18 cellular contexts compared by ENCODE assay signal in genomic region chr7:133479456-133480097, GRCh38.
DNase-seq lines count a peak whose midpoint lies in the region; ATAC-seq, FAIRE-seq and TF ChIP-seq lines count a peak whose summit lies in the region.
"Had no signal": no experiment of that assay in that cellular context is flagged by ENCODE, and none has a peak within 500 bp of the region (broad histone marks: within the 10 kb centered on the region; RNA-seq: fewer than 3 reads in every experiment).

No MANE protein-coding gene starts in this region.

- no TSS peak for BruUV-seq in GM12878 (replicated peaks; lab: Mats Ljungman, UMichigan)

- in situ Hi-C loops in GM12878 (cut with MboI), result no loop called here

- peak overlapping the region; percentile 21 for H3K27ac Mint-ChIP-seq in CD4-positive, alpha-beta T cell
- peak overlapping the region; percentile 58 for H3K27ac Mint-ChIP-seq in stimulated activated effector memory CD8-positive, alpha-beta T cell treated with anti-CD3 and anti-CD28 coated beads, Interleukin-12 subunit alpha, Interleukin-12 subunit beta, amount 100 ng/mL, for 72 hours
- no peak overlapping the region for H3K27ac Mint-ChIP-seq in activated CD8-positive, alpha-beta T cell treated with anti-CD3 and anti-CD28 coated beads for 36 hours
- H3K27ac Mint-ChIP-seq in activated CD4-positive, alpha-beta T cell treated with anti-CD3 and anti-CD28 coated beads, Interleukin-2, amount 10 ng/mL, durations not matched to agents 24 days and 14 days, result no peak overlapping the region
- H3K27ac Mint-ChIP-seq: CD8-positive, alpha-beta T cell; HFFc6 had no signal

- H3K79me2 ChIP-seq in GM12878 (ENCODE audit: control insufficient read depth, insufficient read depth, low read length), result no peaks in the 10 kb centered on the region

- H3K27me3 Mint-ChIP-seq in CD4-positive, alpha-beta T cell, result no peaks in the 10 kb centered on the region
- H3K27me3 Mint-ChIP-seq in activated CD8-positive, alpha-beta T cell treated with anti-CD3 and anti-CD28 coated beads for 36 hours, result no peaks in the 10 kb centered on the region
- no peaks in the 10 kb centered on the region for H3K27me3 Mint-ChIP-seq in activated CD4-positive, alpha-beta T cell treated with anti-CD3 and anti-CD28 coated beads, Interleukin-2, amount 10 ng/mL, durations not matched to agents 24 days and 14 days

- SMC1A ChIA-PET in GM12878 (lab: Charles Lee; ENCODE audit: uncharacterized antibody, unreplicated experiment), result interaction anchor here (0.7 kb wide), 2 partner anchors 44 to 568 kb away, joined by 3 read pairs; no protein-coding TSS in a partner anchor

- H3K4me2 ChIP-seq in GM12878 (ENCODE audit: control insufficient read depth, insufficient read depth), result no peak overlapping the region
- H3K4me2 ChIP-seq: PC-9 had no signal

- TF ChIP-seq CTCF in CD4-positive, alpha-beta T cell (IDR thresholded peaks at IDR 0.05), result no peak
- no peak for TF ChIP-seq CTCF in GM12878 (IDR thresholded peaks at IDR 0.05 in 2 of 3, conservative IDR thresholded peaks at IDR 0.05 in 1 of 3; ENCODE audit: control insufficient read depth in 2 of 3, extremely low read depth in 1 of 3, insufficient read depth in 1 of 3, low read depth in 3 of 3, low read length in 3 of 3)
- no peak for TF ChIP-seq CTCF in activated CD8-positive, alpha-beta T cell treated with anti-CD3 and anti-CD28 coated beads for 36 hours (IDR thresholded peaks at IDR 0.05)

- 94% methylated on average over 12 of the region's 12 CpGs for WGBS in GM12878 (ENCODE audit: insufficient coverage, insufficient replicate concordance, low lambda C conversion rate, missing lambda C conversion rate)

- no peak overlapping the region for H3K9ac ChIP-seq in GM12878 (ENCODE audit: control insufficient read depth, insufficient read depth, low read length)

- no peaks in the 10 kb centered on the region for H3K4me1 ChIP-seq in GM12878 (ENCODE audit: control insufficient read depth, insufficient read depth, low read length)

- no peaks in the 10 kb centered on the region for H4K20me1 ChIP-seq in GM12878 (ENCODE audit: control insufficient read depth, insufficient read depth)

- H3K9me3 ChIP-seq in CD4-positive, alpha-beta T cell (ENCODE audit: control insufficient read depth, low read length), result no peaks in the 10 kb centered on the region
- peaks cover 7% of the 10 kb centered on the region for H3K9me3 ChIP-seq in KOPT-K1 (ENCODE audit: insufficient read depth, low read length, poor library complexity, severe bottlenecking)
- no peaks in the 10 kb centered on the region for H3K9me3 ChIP-seq in GM12878 (replicated peaks; ENCODE audit: control insufficient read depth, insufficient read depth, low read length)
- H3K9me3 ChIP-seq: SJSA1 had no signal

- peaks cover 48% of the 10 kb centered on the region for H3K36me3 Mint-ChIP-seq in CD4-positive, alpha-beta T cell (ENCODE audit: low read depth)
- peaks cover 9% of the 10 kb centered on the region for H3K36me3 Mint-ChIP-seq in stimulated activated effector memory CD8-positive, alpha-beta T cell treated with anti-CD3 and anti-CD28 coated beads, Interleukin-12 subunit alpha, Interleukin-12 subunit beta, amount 100 ng/mL, for 72 hours
- H3K36me3 Mint-ChIP-seq in activated CD8-positive, alpha-beta T cell treated with anti-CD3 and anti-CD28 coated beads for 36 hours (ENCODE audit: low read depth), result peaks cover 17% of the 10 kb centered on the region
- H3K36me3 Mint-ChIP-seq in activated CD4-positive, alpha-beta T cell treated with anti-CD3 and anti-CD28 coated beads, Interleukin-2, amount 10 ng/mL, durations not matched to agents 24 days and 14 days (ENCODE audit: low read depth), result peaks cover 5% of the 10 kb centered on the region

- no peak overlapping the region for H3K4me3 Mint-ChIP-seq in CD4-positive, alpha-beta T cell
- H3K4me3 Mint-ChIP-seq in stimulated activated effector memory CD8-positive, alpha-beta T cell treated with anti-CD3 and anti-CD28 coated beads, Interleukin-12 subunit alpha, Interleukin-12 subunit beta, amount 100 ng/mL, for 72 hours, result no peak overlapping the region
- no peak overlapping the region for H3K4me3 Mint-ChIP-seq in activated CD8-positive, alpha-beta T cell treated with anti-CD3 and anti-CD28 coated beads for 36 hours
- no peak overlapping the region for H3K4me3 Mint-ChIP-seq in activated CD4-positive, alpha-beta T cell treated with anti-CD3 and anti-CD28 coated beads, Interleukin-2, amount 10 ng/mL, durations not matched to agents 24 days and 14 days
- H3K4me3 Mint-ChIP-seq: CD8-positive, alpha-beta T cell; HFFc6 had no signal

- no peaks in the 10 kb centered on the region for H3K27me3 ChIP-seq in CD4-positive, alpha-beta T cell (ENCODE audit: control insufficient read depth, insufficient read depth, low read length)
- H3K27me3 ChIP-seq in GM12878 (replicated peaks in 1 of 2; ENCODE audit: control insufficient read depth in 2 of 2, insufficient read depth in 2 of 2, low read length in 1 of 2), result no peaks in the 10 kb centered on the region
- H3K27me3 ChIP-seq: SJSA1 had no signal

- ATAC-seq in CD4-positive, alpha-beta T cell (ENCODE audit: poor library complexity), result no peak
- ATAC-seq in GM12878 (no peak), HG02938 (IDR thresholded peaks at IDR 0.05; ENCODE audit: unreplicated experiment) (no peak)
- ATAC-seq in stimulated activated effector memory CD8-positive, alpha-beta T cell treated with anti-CD3 and anti-CD28 coated beads, Interleukin-12 subunit alpha, Interleukin-12 subunit beta, amount 100 ng/mL, for 72 hours, result no peak
- no peak for ATAC-seq in activated CD8-positive, alpha-beta T cell treated with anti-CD3 and anti-CD28 coated beads for 36 hours
- ATAC-seq: CD8-positive, alpha-beta T cell; HepG2 had no signal

- FAIRE-seq in GM12878 (lab: Jason Lieb, UNC), result peak; percentile 13
- FAIRE-seq: H1, HepG2 had no signal

- no peaks in the 10 kb centered on the region for H3K9me3 Mint-ChIP-seq in CD4-positive, alpha-beta T cell
- no peaks in the 10 kb centered on the region for H3K9me3 Mint-ChIP-seq in stimulated activated effector memory CD8-positive, alpha-beta T cell treated with anti-CD3 and anti-CD28 coated beads, Interleukin-12 subunit alpha, Interleukin-12 subunit beta, amount 100 ng/mL, for 72 hours
- H3K9me3 Mint-ChIP-seq in activated CD8-positive, alpha-beta T cell treated with anti-CD3 and anti-CD28 coated beads for 36 hours, result no peaks in the 10 kb centered on the region
- H3K9me3 Mint-ChIP-seq in activated CD4-positive, alpha-beta T cell treated with anti-CD3 and anti-CD28 coated beads, Interleukin-2, amount 10 ng/mL, durations not matched to agents 24 days and 14 days, result no peaks in the 10 kb centered on the region
- H3K9me3 Mint-ChIP-seq: CD8-positive, alpha-beta T cell; HFFc6 had no signal

- TF ChIP-seq POLR2A in GM12878 (IDR thresholded peaks at IDR 0.05; ENCODE audit: low read depth, low read length), result no peak

- CTCF ChIA-PET in CD4-positive, alpha-beta T cell (lab: Charles Lee), result no interaction called here
- CTCF ChIA-PET in GM12878 (lab: Yijun Ruan, JAX), result no interaction called here
- CTCF ChIA-PET in activated CD8-positive, alpha-beta T cell treated with anti-CD3 and anti-CD28 coated beads for 36 hours (lab: Charles Lee), result interaction anchor here (1.0 kb wide), 1 partner anchor 12 kb away, joined by 4 read pairs; no protein-coding TSS in a partner anchor

- no peak for TF ChIP-seq EP300 in GM12878 (IDR thresholded peaks at IDR 0.05; ENCODE audit: borderline replicate concordance in 1 of 2, control insufficient read depth in 1 of 2, low read depth in 2 of 2, low read length in 2 of 2)

- intact Hi-C loops in CD4-positive, alpha-beta T cell (cut with DNase I, micrococcal nuclease), result no loop called here
- intact Hi-C loops in GM12878 (cut with micrococcal nuclease; ENCODE audit: unreplicated experiment), result loop anchor here (10.0 kb wide), 1 partner anchor 375 kb away; no protein-coding TSS in a partner anchor
- intact Hi-C loops in activated CD8-positive, alpha-beta T cell treated with anti-CD3 and anti-CD28 coated beads for 36 hours (cut with micrococcal nuclease), result no loop called here
- intact Hi-C loops in activated CD4-positive, alpha-beta T cell treated with anti-CD3 and anti-CD28 coated beads, Interleukin-2, amount 10 ng/mL, durations not matched to agents 24 days and 14 days (cut with micrococcal nuclease), result loop anchor here (10.0 kb wide), 1 partner anchor 225 kb away; the partner anchor contains the start of gene EXOC4

- RAD21 ChIA-PET in GM12878 (lab: Charles Lee; ENCODE audit: unreplicated experiment), result no interaction called here

- H3K36me3 ChIP-seq in KOPT-K1 (ENCODE audit: insufficient read depth, low read length) (peaks cover 23% of the 10 kb centered on the region), GM12878 (ENCODE audit: control insufficient read depth in 2 of 2, insufficient read depth in 2 of 2, low read length in 1 of 2) (peaks cover 0 to 3% of the 10 kb centered on the region in 2 experiments; a peak in 1 of 4 replicates)
- H3K36me3 ChIP-seq: SJSA1 had no signal

- no peak overlapping the region for H3K4me3 ChIP-seq in GM12878
- H3K4me3 ChIP-seq: PC-9, SJSA1 had no signal

- POLR2A ChIA-PET in CD4-positive, alpha-beta T cell (lab: Charles Lee), result no interaction called here
- POLR2A ChIA-PET in GM12878 (lab: Charles Lee), result no interaction called here
- POLR2A ChIA-PET in activated CD8-positive, alpha-beta T cell treated with anti-CD3 and anti-CD28 coated beads for 36 hours (lab: Charles Lee), result no interaction called here

- TF ChIP-seq RAD21 in GM12878 (IDR thresholded peaks at IDR 0.05; ENCODE audit: insufficient read depth, low read depth, low read length), result no peak

- no peak for DNase-seq in CD4-positive, alpha-beta T cell
- no peak for DNase-seq in GM12878 (ENCODE audit: low read depth, low spot score)
- DNase-seq in stimulated activated effector memory CD8-positive, alpha-beta T cell treated with anti-CD3 and anti-CD28 coated beads, Interleukin-12 subunit alpha, Interleukin-12 subunit beta, amount 100 ng/mL, for 72 hours (ENCODE audit: low spot score in 2 of 2), result no peak
- no peak for DNase-seq in activated CD8-positive, alpha-beta T cell treated with anti-CD3 and anti-CD28 coated beads for 36 hours
- DNase-seq in activated CD4-positive, alpha-beta T cell treated with anti-CD3 and anti-CD28 coated beads, Interleukin-2, amount 10 ng/mL, durations not matched to agents 24 days and 14 days, result no peak
- DNase-seq: ACHN; AML-193; CD8-positive, alpha-beta T cell; GF-D8; HFFc6; KG1; NCI-H774; PC-9 had no signal

- H3K4me1 Mint-ChIP-seq in CD4-positive, alpha-beta T cell (ENCODE audit: low read depth), result peaks cover 64% of the 10 kb centered on the region
- peaks cover 34% of the 10 kb centered on the region for H3K4me1 Mint-ChIP-seq in stimulated activated effector memory CD8-positive, alpha-beta T cell treated with anti-CD3 and anti-CD28 coated beads, Interleukin-12 subunit alpha, Interleukin-12 subunit beta, amount 100 ng/mL, for 72 hours
- peaks cover 44% of the 10 kb centered on the region for H3K4me1 Mint-ChIP-seq in activated CD8-positive, alpha-beta T cell treated with anti-CD3 and anti-CD28 coated beads for 36 hours (ENCODE audit: low read depth)
- peaks cover 30% of the 10 kb centered on the region for H3K4me1 Mint-ChIP-seq in activated CD4-positive, alpha-beta T cell treated with anti-CD3 and anti-CD28 coated beads, Interleukin-2, amount 10 ng/mL, durations not matched to agents 24 days and 14 days

- no peak overlapping the region for H2AFZ ChIP-seq in GM12878 (ENCODE audit: control insufficient read depth, low read depth, low read length)
- H2AFZ ChIP-seq: PC-9 had no signal

- H3K27ac ChIP-seq in CD4-positive, alpha-beta T cell (ENCODE audit: low read depth, low read length), result no peak overlapping the region
- peak overlapping the region; percentile 99 for H3K27ac ChIP-seq in KOPT-K1 (ENCODE audit: low read depth, low read length, poor library complexity, severe bottlenecking)
- H3K27ac ChIP-seq in GM12878 (ENCODE audit: control insufficient read depth, insufficient read depth), result no peak overlapping the region
- H3K27ac ChIP-seq: PC-9, SJSA1 had no signal

Comparison
In these comparisons a context has a peak if more than half of its experiments do, and no peak if none do; other contexts are left out.
1. H3K27ac Mint-ChIP-seq: peak in CD4-positive, alpha-beta T cell (single experiment) and stimulated activated effector memory CD8-positive, alpha-beta T cell treated with anti-CD3 and anti-CD28 coated beads, Interleukin-12 subunit alpha, Interleukin-12 subunit beta, amount 100 ng/mL, for 72 hours (single experiment); none in activated CD8-positive, alpha-beta T cell treated with anti-CD3 and anti-CD28 coated beads for 36 hours (single experiment) and activated CD4-positive, alpha-beta T cell treated with anti-CD3 and anti-CD28 coated beads, Interleukin-2, amount 10 ng/mL, durations not matched to agents 24 days and 14 days (single experiment).
2. intact Hi-C loops: an anchor here in GM12878 (10.0 kb wide) and activated CD4-positive, alpha-beta T cell treated with anti-CD3 and anti-CD28 coated beads, Interleukin-2, amount 10 ng/mL, durations not matched to agents 24 days and 14 days (10.0 kb wide); none called in CD4-positive, alpha-beta T cell and activated CD8-positive, alpha-beta T cell treated with anti-CD3 and anti-CD28 coated beads for 36 hours.